ENCODE assay signal across 3 cellular contexts in the genomic region with DNA sequence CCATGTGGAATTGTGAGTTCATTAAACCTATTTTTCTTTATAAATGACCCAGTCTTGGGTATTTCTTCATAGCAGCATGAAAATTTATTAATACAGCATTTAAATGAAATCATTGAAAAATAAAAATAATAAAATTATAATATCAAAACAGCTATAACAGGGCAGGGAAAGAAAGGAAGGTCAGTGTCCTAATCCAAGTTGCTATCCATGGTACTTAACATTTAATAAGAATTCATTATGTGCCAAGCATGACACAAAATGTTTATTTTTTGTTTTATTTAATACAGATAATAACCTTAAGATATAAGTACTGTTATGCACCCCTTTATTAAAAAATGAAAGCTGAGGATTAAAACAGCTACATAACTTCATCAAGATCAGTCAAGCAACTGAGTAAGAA.
A peak's percentile ranks its signal among the peaks of the same experiment; 100 is the strongest.
TF ChIP-seq lines count a peak whose summit lies in the region.

No MANE protein-coding gene starts in this region.

TF ChIP-seq in liver, 16 proteins besides CTCF, POLR2A, EP300 and RAD21 (continued from another document):
- TF ChIP-seq, protein P1, sequence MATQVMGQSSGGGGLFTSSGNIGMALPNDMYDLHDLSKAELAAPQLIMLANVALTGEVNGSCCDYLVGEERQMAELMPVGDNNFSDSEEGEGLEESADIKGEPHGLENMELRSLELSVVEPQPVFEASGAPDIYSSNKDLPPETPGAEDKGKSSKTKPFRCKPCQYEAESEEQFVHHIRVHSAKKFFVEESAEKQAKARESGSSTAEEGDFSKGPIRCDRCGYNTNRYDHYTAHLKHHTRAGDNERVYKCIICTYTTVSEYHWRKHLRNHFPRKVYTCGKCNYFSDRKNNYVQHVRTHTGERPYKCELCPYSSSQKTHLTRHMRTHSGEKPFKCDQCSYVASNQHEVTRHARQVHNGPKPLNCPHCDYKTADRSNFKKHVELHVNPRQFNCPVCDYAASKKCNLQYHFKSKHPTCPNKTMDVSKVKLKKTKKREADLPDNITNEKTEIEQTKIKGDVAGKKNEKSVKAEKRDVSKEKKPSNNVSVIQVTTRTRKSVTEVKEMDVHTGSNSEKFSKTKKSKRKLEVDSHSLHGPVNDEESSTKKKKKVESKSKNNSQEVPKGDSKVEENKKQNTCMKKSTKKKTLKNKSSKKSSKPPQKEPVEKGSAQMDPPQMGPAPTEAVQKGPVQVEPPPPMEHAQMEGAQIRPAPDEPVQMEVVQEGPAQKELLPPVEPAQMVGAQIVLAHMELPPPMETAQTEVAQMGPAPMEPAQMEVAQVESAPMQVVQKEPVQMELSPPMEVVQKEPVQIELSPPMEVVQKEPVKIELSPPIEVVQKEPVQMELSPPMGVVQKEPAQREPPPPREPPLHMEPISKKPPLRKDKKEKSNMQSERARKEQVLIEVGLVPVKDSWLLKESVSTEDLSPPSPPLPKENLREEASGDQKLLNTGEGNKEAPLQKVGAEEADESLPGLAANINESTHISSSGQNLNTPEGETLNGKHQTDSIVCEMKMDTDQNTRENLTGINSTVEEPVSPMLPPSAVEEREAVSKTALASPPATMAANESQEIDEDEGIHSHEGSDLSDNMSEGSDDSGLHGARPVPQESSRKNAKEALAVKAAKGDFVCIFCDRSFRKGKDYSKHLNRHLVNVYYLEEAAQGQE (IDR thresholded peaks at IDR 0.05), result peak; percentile 70
- no peak for TF ChIP-seq NR2F2 (IDR thresholded peaks at IDR 0.05)

TF ChIP-seq in HepG2, 621 proteins besides CTCF, POLR2A, EP300 and RAD21:
- TF ChIP-seq, protein P1 (IDR thresholded peaks at IDR 0.05; ENCODE audit: borderline replicate concordance in 1 of 2, low read depth in 1 of 2, low read length in 2 of 2), result peak in 1 of 2 experiments; percentile 53; a peak in 1 of 4 replicates
- TF ChIP-seq ZNF570 (CRISPR knock-in tag; IDR thresholded peaks at IDR 0.05; ENCODE audit: borderline replicate concordance), result no peak

TF ChIP-seq in HEK293, 187 proteins besides CTCF, POLR2A, EP300 and RAD21 (continued from another document):
- TF ChIP-seq, protein P2, sequence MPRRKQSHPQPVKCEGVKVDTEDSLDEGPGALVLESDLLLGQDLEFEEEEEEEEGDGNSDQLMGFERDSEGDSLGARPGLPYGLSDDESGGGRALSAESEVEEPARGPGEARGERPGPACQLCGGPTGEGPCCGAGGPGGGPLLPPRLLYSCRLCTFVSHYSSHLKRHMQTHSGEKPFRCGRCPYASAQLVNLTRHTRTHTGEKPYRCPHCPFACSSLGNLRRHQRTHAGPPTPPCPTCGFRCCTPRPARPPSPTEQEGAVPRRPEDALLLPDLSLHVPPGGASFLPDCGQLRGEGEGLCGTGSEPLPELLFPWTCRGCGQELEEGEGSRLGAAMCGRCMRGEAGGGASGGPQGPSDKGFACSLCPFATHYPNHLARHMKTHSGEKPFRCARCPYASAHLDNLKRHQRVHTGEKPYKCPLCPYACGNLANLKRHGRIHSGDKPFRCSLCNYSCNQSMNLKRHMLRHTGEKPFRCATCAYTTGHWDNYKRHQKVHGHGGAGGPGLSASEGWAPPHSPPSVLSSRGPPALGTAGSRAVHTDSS (tag by site-specific recombination; IDR thresholded peaks at IDR 0.05), result no peak
